17 cellular contexts compared by ENCODE assay signal in the genomic region with DNA sequence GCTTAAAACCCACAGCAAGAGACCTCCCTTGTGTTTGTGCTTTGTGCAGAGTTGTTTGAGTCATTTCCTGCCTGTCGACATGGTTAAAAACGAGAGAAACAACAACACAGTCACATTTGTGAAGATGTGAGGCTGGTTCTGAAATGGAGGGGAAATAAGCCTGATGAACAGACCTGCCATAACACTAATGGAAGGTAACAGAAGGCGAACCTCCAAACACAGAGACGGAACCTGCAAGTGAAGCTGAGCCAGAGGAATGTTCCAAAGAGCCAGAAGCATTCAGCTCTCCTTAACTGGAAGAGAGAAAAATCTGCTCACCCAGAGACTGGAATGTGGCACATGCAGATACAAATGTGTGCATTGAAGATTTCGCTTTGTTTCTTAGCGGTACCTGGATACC. TPM values are rescaled to one million over a fixed set of nuclear protein-coding genes. Genes with fewer than 3 reads are reported as not detected.
DNase-seq lines count a peak whose midpoint lies in the region; ATAC-seq, FAIRE-seq and TF ChIP-seq lines count a peak whose summit lies in the region.
"Had no signal": no experiment of that assay in that cellular context is flagged by ENCODE, and none has a peak within 500 bp of the region (broad histone marks: within the 10 kb centered on the region; RNA-seq: fewer than 3 reads in every experiment).

No MANE protein-coding gene starts in this region.

- TF ChIP-seq CTCF in heart right ventricle (IDR thresholded peaks at IDR 0.05) (no peak), bronchial epithelial cell (IDR thresholded peaks at IDR 0.05; ENCODE audit: insufficient read depth, low read length, severe bottlenecking) (no peak)

- H3K27ac ChIP-seq in heart right ventricle: no peak overlapping the region
- peak overlapping the region; percentile 9 to 86 for H3K27ac ChIP-seq in aorta (ENCODE audit: low read depth in 1 of 2, low read length in 2 of 2)

- ATAC-seq in Right ventricle myocardium superior (ENCODE audit: poor library complexity) (peak; percentile 55), heart right ventricle (no peak), aorta (ENCODE audit: low FRiP score) (no peak), HG02588 (IDR thresholded peaks at IDR 0.05; ENCODE audit: unreplicated experiment) (no peak), HG02642 (IDR thresholded peaks at IDR 0.05; ENCODE audit: poor library complexity, unreplicated experiment) (no peak)
- ATAC-seq: T-cell had no signal

- no peaks in the 10 kb centered on the region for H3K9me3 ChIP-seq in heart right ventricle
- H3K9me3 ChIP-seq in aorta (ENCODE audit: control insufficient read depth, low read length): no peaks in the 10 kb centered on the region
- H3K9me3 ChIP-seq: HAP-1 had no signal

- H3K27me3 ChIP-seq in heart right ventricle (no peaks in the 10 kb centered on the region), bronchial epithelial cell (ENCODE audit: control insufficient read depth, insufficient read depth, low read length) (no peaks in the 10 kb centered on the region), aorta (ENCODE audit: control insufficient read depth in 1 of 2, insufficient read depth in 2 of 2, low read length in 1 of 2) (no peaks in the 10 kb centered on the region)

- H3K36me3 ChIP-seq in heart right ventricle: peaks cover 0 to 31% (median 0%) of the 10 kb centered on the region in 9 donors
- no peaks in the 10 kb centered on the region for H3K36me3 ChIP-seq in bronchial epithelial cell (ENCODE audit: control insufficient read depth, insufficient read depth, low read length)
- H3K36me3 ChIP-seq in aorta (ENCODE audit: control insufficient read depth in 1 of 2, insufficient read depth in 2 of 2, low read length in 1 of 2): no peaks in the 10 kb centered on the region

- WGBS in heart right ventricle, 2 donors: 59 to 61% methylated on average over 6 of the region's 6 CpGs
- 13 to 16% methylated on average over 6 of the region's 6 CpGs for WGBS in aorta, 2 donors

- intact Hi-C loops in Right ventricle myocardium superior (cut with DNase I) (no loop called here), heart right ventricle (cut with DNase I) (no loop called here), aorta (cut with DNase I) (loop anchor here in 1 of 2 donors (5.0 kb wide), 1 partner anchor 56 kb away; a partner anchor contains a TSS)

- no peak overlapping the region for H3K4me3 ChIP-seq in heart right ventricle
- H3K4me3 ChIP-seq in bronchial epithelial cell (ENCODE audit: low read depth, low read length): no peak overlapping the region
- peak overlapping the region; percentile 29 to 43 for H3K4me3 ChIP-seq in aorta (ENCODE audit: low read length in 2 of 2)
- H3K4me3 ChIP-seq: HAP-1, lung had no signal

- FAIRE-seq in bronchial epithelial cell (lab: Jason Lieb, UNC): no peak
- FAIRE-seq: GM12891, HTR-8/SVneo had no signal

- DNase-seq in Right ventricle myocardium superior (no peak), heart right ventricle (no peak), bronchial epithelial cell (ENCODE audit: low read depth) (peak; percentile 40), iris pigment epithelial cell (ENCODE audit: low read depth) (peak; percentile 82), aorta (no peak), NCI-H187 treated with DMSO at 0.1 percent for 48 hours (lab: John Stamatoyannopoulos, UW) (no peak)
- DNase-seq: activated effector memory CD4-positive, alpha-beta T cell treated with anti-CD3 and anti-CD28 coated beads, Interleukin-2, amount 50 U/mL, for 16 hours; NCI-H1092 treated with DMSO at 0.1 percent for 48 hours; NCI-H226; OCI-M1; T-cell had no signal

- peaks cover 0 to 20% (median 4%) of the 10 kb centered on the region in 9 donors for H3K4me1 ChIP-seq in heart right ventricle
- H3K4me1 ChIP-seq in aorta (ENCODE audit: control insufficient read depth in 1 of 2, insufficient read depth in 2 of 2, low read length in 2 of 2): no peaks in the 10 kb centered on the region
- H3K4me1 ChIP-seq: HAP-1 had no signal

RNA-seq across cellular contexts. Expression of a gene that starts 53.2 kb away (rescaled TPM):
- total RNA-seq in Right ventricle myocardium superior: 30.1 TPM
- 10 to 100 TPM; 13.7 to 30.6 (median 21.5) TPM for total RNA-seq in heart right ventricle
- polyA plus RNA-seq in heart right ventricle: 10 to 100 TPM in 1 of 2 donors, 1 to 10 TPM in 1; 4.1 to 13.1 TPM
- total RNA-seq in bronchial epithelial cell: 5.3 and 6.4 TPM in 2 replicates
- total RNA-seq in aorta: 10 to 100 TPM; 18.2 to 22.5 TPM
- 10 to 100 TPM in 1 of 2 donors, 1 to 10 TPM in 1; 8.1 to 16.8 TPM for polyA plus RNA-seq in aorta

Comparison
In these comparisons a context has a peak if more than half of its experiments do, and no peak if none do; other contexts are left out.
1. DNase-seq: peak in bronchial epithelial cell (single experiment) and iris pigment epithelial cell (single experiment); none in Right ventricle myocardium superior (single experiment), heart right ventricle (0 of 2), aorta (0 of 2) and NCI-H187 treated with DMSO at 0.1 percent for 48 hours (single experiment).
2. H3K27ac ChIP-seq: peak in aorta (2 of 2); none in heart right ventricle (0 of 10).
3. H3K4me3 ChIP-seq: peak in aorta (2 of 2); none in heart right ventricle (0 of 10) and bronchial epithelial cell (single experiment).